Comparison of ENCODE assay signal across 20 cellular contexts in the genomic region with DNA sequence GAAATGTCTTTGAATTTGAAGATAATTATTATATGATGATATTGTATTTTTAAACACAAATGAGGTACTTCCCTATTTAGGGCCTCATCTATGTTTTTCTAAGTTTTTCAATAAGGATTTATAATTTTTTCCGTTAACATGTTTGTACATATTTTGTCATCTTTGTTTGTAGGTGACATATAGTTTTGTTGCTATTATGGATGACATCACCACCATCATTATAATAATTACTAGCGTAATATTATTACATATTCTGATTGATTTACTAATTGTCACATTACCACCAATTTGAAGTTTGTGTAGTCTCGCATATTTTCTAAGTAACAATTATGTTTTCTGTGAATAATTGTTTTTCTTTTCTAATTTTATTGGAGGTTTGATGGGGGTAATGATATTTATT.
"Had no signal": no experiment of that assay in that cellular context is flagged by ENCODE, and none has a peak within 500 bp of the region (broad histone marks: within the 10 kb centered on the region; RNA-seq: fewer than 3 reads in every experiment).

No MANE protein-coding gene starts in this region.

- H3K27me3 ChIP-seq: MG63, SJCRH30 had no signal

- FAIRE-seq: HTR-8/SVneo had no signal

- H3K27ac ChIP-seq: HL-60, SJCRH30 had no signal

- H3K4me3 ChIP-seq: MG63, SJCRH30 had no signal

- H3K9me3 ChIP-seq: MG63, SJCRH30 had no signal

- H3K4me1 ChIP-seq: SJCRH30 had no signal

- H3K36me3 ChIP-seq: MG63, SJCRH30 had no signal

- DNase-seq: Karpas-422, KG1, MG63, NCI-H1092, NCI-H1105 treated with DMSO at 0.1 percent for 48 hours, NCI-H1417 treated with DMSO at 0.1 percent for 48 hours, NCI-H146, NCI-H1694 treated with DMSO at 0.1 percent for 48 hours, NCI-H2029 treated with DMSO at 0.1 percent for 48 hours, NCI-H2171 treated with DMSO at 0.1 percent for 48 hours, NCI-H345, NCI-H446 treated with DMSO at 0.1 percent for 48 hours, NCI-H510A treated with DMSO at 0.1 percent for 48 hours, NCI-H526, PC-3, SHP77 treated with DMSO at 0.1 percent for 48 hours, SJCRH30, T-helper 1 cell had no signal
